Comparison of ENCODE assay signal across 1 cellular context in the genomic region with DNA sequence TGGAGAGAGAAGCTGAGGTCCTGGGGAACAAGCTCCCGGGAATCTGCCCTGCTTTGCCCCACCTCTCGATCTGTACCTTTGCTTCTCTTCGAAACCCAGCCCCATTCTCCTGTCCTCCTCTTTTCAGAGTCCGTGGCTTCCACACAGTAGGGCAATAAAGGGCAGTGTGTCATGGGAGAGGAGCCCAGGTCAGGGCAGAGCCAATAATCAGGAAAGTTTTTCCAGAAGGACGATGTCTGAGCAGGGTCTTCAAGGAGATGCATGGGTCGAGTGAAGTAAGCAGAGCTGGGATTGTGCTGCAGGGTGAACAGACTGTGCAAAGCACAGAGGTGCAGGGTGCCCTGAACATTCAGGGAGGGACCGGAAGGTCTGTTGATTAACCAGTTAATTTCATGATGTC.
TF ChIP-seq lines count a peak whose summit lies in the region.

No MANE protein-coding gene starts in this region.

TF ChIP-seq in HepG2, 621 proteins besides CTCF, POLR2A, EP300 and RAD21:
- TF ChIP-seq ZFX (CRISPR knock-in tag; IDR thresholded peaks at IDR 0.05; ENCODE audit: low read depth), result no peak
- no peak for TF ChIP-seq BRCA1 (CRISPR knock-in tag; IDR thresholded peaks at IDR 0.05)
- TF ChIP-seq, protein P1, sequence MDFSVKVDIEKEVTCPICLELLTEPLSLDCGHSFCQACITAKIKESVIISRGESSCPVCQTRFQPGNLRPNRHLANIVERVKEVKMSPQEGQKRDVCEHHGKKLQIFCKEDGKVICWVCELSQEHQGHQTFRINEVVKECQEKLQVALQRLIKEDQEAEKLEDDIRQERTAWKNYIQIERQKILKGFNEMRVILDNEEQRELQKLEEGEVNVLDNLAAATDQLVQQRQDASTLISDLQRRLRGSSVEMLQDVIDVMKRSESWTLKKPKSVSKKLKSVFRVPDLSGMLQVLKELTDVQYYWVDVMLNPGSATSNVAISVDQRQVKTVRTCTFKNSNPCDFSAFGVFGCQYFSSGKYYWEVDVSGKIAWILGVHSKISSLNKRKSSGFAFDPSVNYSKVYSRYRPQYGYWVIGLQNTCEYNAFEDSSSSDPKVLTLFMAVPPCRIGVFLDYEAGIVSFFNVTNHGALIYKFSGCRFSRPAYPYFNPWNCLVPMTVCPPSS (IDR thresholded peaks at IDR 0.05), result no peak
- TF ChIP-seq, protein P2, sequence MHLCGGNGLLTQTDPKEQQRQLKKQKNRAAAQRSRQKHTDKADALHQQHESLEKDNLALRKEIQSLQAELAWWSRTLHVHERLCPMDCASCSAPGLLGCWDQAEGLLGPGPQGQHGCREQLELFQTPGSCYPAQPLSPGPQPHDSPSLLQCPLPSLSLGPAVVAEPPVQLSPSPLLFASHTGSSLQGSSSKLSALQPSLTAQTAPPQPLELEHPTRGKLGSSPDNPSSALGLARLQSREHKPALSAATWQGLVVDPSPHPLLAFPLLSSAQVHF (CRISPR knock-in tag; IDR thresholded peaks at IDR 0.05), result no peak
- no peak for TF ChIP-seq ATF7 (IDR thresholded peaks at IDR 0.05)
- no peak for TF ChIP-seq ATF7 (CRISPR knock-in tag; IDR thresholded peaks at IDR 0.05)
- TF ChIP-seq MIXL1 (CRISPR knock-in tag; IDR thresholded peaks at IDR 0.05), result no peak
- TF ChIP-seq, protein P3, sequence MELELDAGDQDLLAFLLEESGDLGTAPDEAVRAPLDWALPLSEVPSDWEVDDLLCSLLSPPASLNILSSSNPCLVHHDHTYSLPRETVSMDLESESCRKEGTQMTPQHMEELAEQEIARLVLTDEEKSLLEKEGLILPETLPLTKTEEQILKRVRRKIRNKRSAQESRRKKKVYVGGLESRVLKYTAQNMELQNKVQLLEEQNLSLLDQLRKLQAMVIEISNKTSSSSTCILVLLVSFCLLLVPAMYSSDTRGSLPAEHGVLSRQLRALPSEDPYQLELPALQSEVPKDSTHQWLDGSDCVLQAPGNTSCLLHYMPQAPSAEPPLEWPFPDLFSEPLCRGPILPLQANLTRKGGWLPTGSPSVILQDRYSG (CRISPR knock-in tag; IDR thresholded peaks at IDR 0.05), result no peak
- TF ChIP-seq RFXAP (CRISPR knock-in tag; IDR thresholded peaks at IDR 0.05; ENCODE audit: borderline replicate concordance), result no peak
- TF ChIP-seq, protein P4, sequence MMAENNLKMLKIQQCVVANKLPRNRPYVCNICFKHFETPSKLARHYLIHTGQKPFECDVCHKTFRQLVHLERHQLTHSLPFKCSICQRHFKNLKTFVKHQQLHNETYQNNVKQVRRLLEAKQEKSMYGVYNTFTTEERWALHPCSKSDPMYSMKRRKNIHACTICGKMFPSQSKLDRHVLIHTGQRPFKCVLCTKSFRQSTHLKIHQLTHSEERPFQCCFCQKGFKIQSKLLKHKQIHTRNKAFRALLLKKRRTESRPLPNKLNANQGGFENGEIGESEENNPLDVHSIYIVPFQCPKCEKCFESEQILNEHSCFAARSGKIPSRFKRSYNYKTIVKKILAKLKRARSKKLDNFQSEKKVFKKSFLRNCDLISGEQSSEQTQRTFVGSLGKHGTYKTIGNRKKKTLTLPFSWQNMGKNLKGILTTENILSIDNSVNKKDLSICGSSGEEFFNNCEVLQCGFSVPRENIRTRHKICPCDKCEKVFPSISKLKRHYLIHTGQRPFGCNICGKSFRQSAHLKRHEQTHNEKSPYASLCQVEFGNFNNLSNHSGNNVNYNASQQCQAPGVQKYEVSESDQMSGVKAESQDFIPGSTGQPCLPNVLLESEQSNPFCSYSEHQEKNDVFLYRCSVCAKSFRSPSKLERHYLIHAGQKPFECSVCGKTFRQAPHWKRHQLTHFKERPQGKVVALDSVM (CRISPR knock-in tag; IDR thresholded peaks at IDR 0.05), result no peak
- TF ChIP-seq, protein P5, sequence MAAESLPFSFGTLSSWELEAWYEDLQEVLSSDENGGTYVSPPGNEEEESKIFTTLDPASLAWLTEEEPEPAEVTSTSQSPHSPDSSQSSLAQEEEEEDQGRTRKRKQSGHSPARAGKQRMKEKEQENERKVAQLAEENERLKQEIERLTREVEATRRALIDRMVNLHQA (CRISPR knock-in tag; IDR thresholded peaks at IDR 0.05), result no peak
- TF ChIP-seq, protein P6, sequence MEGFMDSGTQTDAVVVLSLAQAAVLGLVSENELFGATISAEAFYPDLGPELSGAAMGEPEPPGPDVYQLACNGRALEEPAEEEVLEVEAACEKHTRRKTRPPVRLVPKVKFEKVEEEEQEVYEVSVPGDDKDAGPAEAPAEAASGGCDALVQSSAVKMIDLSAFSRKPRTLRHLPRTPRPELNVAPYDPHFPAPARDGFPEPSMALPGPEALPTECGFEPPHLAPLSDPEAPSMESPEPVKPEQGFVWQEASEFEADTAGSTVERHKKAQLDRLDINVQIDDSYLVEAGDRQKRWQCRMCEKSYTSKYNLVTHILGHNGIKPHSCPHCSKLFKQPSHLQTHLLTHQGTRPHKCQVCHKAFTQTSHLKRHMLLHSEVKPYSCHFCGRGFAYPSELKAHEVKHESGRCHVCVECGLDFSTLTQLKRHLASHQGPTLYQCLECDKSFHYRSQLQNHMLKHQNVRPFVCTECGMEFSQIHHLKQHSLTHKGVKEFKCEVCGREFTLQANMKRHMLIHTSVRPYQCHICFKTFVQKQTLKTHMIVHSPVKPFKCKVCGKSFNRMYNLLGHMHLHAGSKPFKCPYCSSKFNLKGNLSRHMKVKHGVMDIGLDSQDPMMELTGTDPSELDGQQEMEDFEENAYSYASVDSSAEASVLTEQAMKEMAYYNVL (CRISPR knock-in tag; IDR thresholded peaks at IDR 0.05; ENCODE audit: borderline replicate concordance), result no peak
- TF ChIP-seq SAFB2 (CRISPR knock-in tag; IDR thresholded peaks at IDR 0.05; ENCODE audit: borderline replicate concordance, low read depth), result no peak
- TF ChIP-seq, protein P7, sequence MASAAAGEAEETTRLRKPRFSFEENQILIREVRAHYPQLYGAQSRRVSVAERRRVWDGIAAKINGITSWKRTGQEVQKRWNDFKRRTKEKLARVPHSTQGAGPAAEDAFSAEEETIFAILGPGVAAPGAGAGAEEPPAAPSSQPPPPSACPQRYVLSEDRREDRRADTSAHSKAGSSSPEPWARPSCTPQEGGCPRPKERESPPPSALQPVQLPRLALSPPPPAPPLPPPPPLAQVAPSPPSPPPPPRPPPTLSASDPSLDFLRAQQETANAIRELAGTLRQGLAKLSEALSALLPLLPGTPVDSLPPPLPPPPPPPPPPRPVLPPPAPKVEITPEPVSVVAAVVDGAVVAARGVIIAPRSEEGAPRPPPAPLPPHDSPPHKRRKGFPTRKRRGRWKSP (CRISPR knock-in tag; IDR thresholded peaks at IDR 0.05), result no peak
- TF ChIP-seq ZMYM4 (CRISPR knock-in tag; IDR thresholded peaks at IDR 0.05), result no peak
- no peak for TF ChIP-seq ZC3H13 (CRISPR knock-in tag; IDR thresholded peaks at IDR 0.05)
- TF ChIP-seq ZNF468 (CRISPR knock-in tag; IDR thresholded peaks at IDR 0.05), result no peak
